In genomic region chr6:90610291-90610670, GRCh38 we compare ENCODE assay signal across 1 cellular context.
TF ChIP-seq lines count a peak whose summit lies in the region.

No MANE protein-coding gene starts in this region.

TF ChIP-seq in HEK293, 187 proteins besides CTCF, POLR2A, EP300 and RAD21 (continued from another document):
- peak; percentile 16; the same call in 1 of the 2 replicates for TF ChIP-seq GLIS2 (tag by site-specific recombination; IDR thresholded peaks at IDR 0.05)
- TF ChIP-seq, protein P1, sequence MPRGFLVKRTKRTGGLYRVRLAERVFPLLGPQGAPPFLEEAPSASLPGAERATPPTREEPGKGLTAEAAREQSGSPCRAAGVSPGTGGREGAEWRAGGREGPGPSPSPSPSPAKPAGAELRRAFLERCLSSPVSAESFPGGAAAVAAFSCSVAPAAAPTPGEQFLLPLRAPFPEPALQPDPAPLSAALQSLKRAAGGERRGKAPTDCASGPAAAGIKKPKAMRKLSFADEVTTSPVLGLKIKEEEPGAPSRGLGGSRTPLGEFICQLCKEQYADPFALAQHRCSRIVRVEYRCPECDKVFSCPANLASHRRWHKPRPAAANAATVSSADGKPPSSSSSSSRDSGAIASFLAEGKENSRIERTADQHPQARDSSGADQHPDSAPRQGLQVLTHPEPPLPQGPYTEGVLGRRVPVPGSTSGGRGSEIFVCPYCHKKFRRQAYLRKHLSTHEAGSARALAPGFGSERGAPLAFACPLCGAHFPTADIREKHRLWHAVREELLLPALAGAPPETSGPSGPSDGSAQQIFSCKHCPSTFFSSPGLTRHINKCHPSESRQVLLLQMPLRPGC (tag by site-specific recombination; IDR thresholded peaks at IDR 0.05) = no peak
- TF ChIP-seq ZNF837 (tag by site-specific recombination; IDR thresholded peaks at IDR 0.05) = no peak
- TF ChIP-seq, protein P2, sequence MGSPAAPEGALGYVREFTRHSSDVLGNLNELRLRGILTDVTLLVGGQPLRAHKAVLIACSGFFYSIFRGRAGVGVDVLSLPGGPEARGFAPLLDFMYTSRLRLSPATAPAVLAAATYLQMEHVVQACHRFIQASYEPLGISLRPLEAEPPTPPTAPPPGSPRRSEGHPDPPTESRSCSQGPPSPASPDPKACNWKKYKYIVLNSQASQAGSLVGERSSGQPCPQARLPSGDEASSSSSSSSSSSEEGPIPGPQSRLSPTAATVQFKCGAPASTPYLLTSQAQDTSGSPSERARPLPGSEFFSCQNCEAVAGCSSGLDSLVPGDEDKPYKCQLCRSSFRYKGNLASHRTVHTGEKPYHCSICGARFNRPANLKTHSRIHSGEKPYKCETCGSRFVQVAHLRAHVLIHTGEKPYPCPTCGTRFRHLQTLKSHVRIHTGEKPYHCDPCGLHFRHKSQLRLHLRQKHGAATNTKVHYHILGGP (tag by site-specific recombination; IDR thresholded peaks at IDR 0.05) = no peak
- TF ChIP-seq ZNF335 (tag by site-specific recombination; conservative IDR thresholded peaks at IDR 0.05) = peak; percentile 26; the same call in 1 of the 2 replicates
- no peak for TF ChIP-seq ZNF112 (tag by site-specific recombination; IDR thresholded peaks at IDR 0.05)
- 0 out of 2 replicates have a peak, but pooled peaks have one; percentile 25 for TF ChIP-seq KLF16 (tag by site-specific recombination; IDR thresholded peaks at IDR 0.05)
- 0 out of 2 replicates have a peak, but pooled peaks have one; percentile 22 for TF ChIP-seq ZNF777 (tag by site-specific recombination; IDR thresholded peaks at IDR 0.05; ENCODE audit: borderline replicate concordance)
- TF ChIP-seq ZNF626 (tag by site-specific recombination; IDR thresholded peaks at IDR 0.05) = no peak
- TF ChIP-seq ZNF785 (tag by site-specific recombination; IDR thresholded peaks at IDR 0.05) = no peak
- no peak for TF ChIP-seq TCF7L2 (IDR thresholded peaks at IDR 0.05; ENCODE audit: borderline replicate concordance, low read depth, low read length)
- no peak for TF ChIP-seq ZNF362 (tag by site-specific recombination; IDR thresholded peaks at IDR 0.05)
- TF ChIP-seq ZNF426 (tag by site-specific recombination; IDR thresholded peaks at IDR 0.05) = no peak
- peak; percentile 79 for TF ChIP-seq PRDM10 (tag by site-specific recombination; IDR thresholded peaks at IDR 0.05)
- TF ChIP-seq ZNF843 (tag by site-specific recombination; IDR thresholded peaks at IDR 0.05) = 0 out of 2 replicates have a peak, but pooled peaks have one; percentile 16
- TF ChIP-seq ZBTB44 (tag by site-specific recombination; IDR thresholded peaks at IDR 0.05) = no peak
- no peak for TF ChIP-seq BCL11A (tag by site-specific recombination; IDR thresholded peaks at IDR 0.05; ENCODE audit: low read depth)
- no peak for TF ChIP-seq ZNF324 (tag by site-specific recombination; IDR thresholded peaks at IDR 0.05)
- no peak for TF ChIP-seq ZNF24 (tag by site-specific recombination; IDR thresholded peaks at IDR 0.05)
